In genomic region chr1:19044471-19044870, GRCh38 we compare ENCODE assay signal across 19 cellular contexts.
A peak's percentile ranks its signal among the peaks of the same experiment; 100 is the strongest.
DNase-seq lines count a peak whose midpoint lies in the region; ATAC-seq, FAIRE-seq and TF ChIP-seq lines count a peak whose summit lies in the region.
"Had no signal": no experiment of that assay in that cellular context is flagged by ENCODE, and none has a peak within 500 bp of the region (broad histone marks: within the 10 kb centered on the region; RNA-seq: fewer than 3 reads in every experiment).

No MANE protein-coding gene starts in this region.

- H3K36me3 ChIP-seq in GM12878 (ENCODE audit: control insufficient read depth in 2 of 2, insufficient read depth in 2 of 2, low read length in 1 of 2) (no peaks in the 10 kb centered on the region), right lobe of liver (no peaks in the 10 kb centered on the region), suprapubic skin (no peaks in the 10 kb centered on the region), mesendoderm (ENCODE audit: control insufficient read depth, insufficient read depth, low read length) (no peaks in the 10 kb centered on the region), SJCRH30 (no peaks in the 10 kb centered on the region)

- no peak overlapping the region for H3K4ac ChIP-seq in mesendoderm (ENCODE audit: low read depth, low read length)

- peaks cover 17% of the 10 kb centered on the region for H3K27me3 Mint-ChIP-seq in activated T-cell treated with anti-CD3 and anti-CD28 coated beads, Interleukin-2, amount 50 U/mL, for 24 hours

- no peak overlapping the region for H3K4me3 ChIP-seq in GM12878
- H3K4me3 ChIP-seq in right lobe of liver, result no peak overlapping the region
- H3K4me3 ChIP-seq in suprapubic skin, result no peak overlapping the region
- no peak overlapping the region for H3K4me3 ChIP-seq in mesendoderm (ENCODE audit: low read length)
- H3K4me3 ChIP-seq in SJCRH30, result no peak overlapping the region

- TF ChIP-seq EP300 in GM12878 (IDR thresholded peaks at IDR 0.05; ENCODE audit: borderline replicate concordance in 1 of 2, control insufficient read depth in 1 of 2, low read depth in 2 of 2, low read length in 2 of 2) (no peak), suprapubic skin (IDR thresholded peaks at IDR 0.05) (no peak)

- no peaks in the 10 kb centered on the region for H3K9me3 Mint-ChIP-seq in activated T-cell treated with anti-CD3 and anti-CD28 coated beads, Interleukin-2, amount 50 U/mL, for 24 hours
- H3K9me3 Mint-ChIP-seq: CD8-positive, alpha-beta T cell had no signal

- RAD21 ChIA-PET in GM12878 (lab: Charles Lee; ENCODE audit: unreplicated experiment), result interaction anchor here (1.5 kb wide), 1 partner anchor 43 kb away, joined by 3 read pairs; no protein-coding TSS in a partner anchor

- intact Hi-C loops in GM12878 (cut with micrococcal nuclease; ENCODE audit: unreplicated experiment), result no loop called here
- intact Hi-C loops in right lobe of liver (cut with DNase I), result no loop called here

- no peaks in the 10 kb centered on the region for H3K79me1 ChIP-seq in mesendoderm (ENCODE audit: low read length)

- H3K18ac ChIP-seq in mesendoderm (ENCODE audit: low read length), result no peak overlapping the region

- ATAC-seq in GM12878 (peak; percentile 19; the same call in 2 of the 3 replicates), right lobe of liver (no peak), GM21447 (IDR thresholded peaks at IDR 0.05; ENCODE audit: unreplicated experiment) (no peak)

- H3K27ac ChIP-seq in GM12878 (ENCODE audit: control insufficient read depth, insufficient read depth) (no peak overlapping the region), right lobe of liver (peak overlapping the region in 1 of 3 donors; percentile 87), suprapubic skin (no peak overlapping the region), mesendoderm (ENCODE audit: low read depth, low read length) (no peak overlapping the region), SJCRH30 (no peak overlapping the region)

- POLR2A ChIA-PET in GM12878 (lab: Charles Lee), result no interaction called here

- H2BK5ac ChIP-seq in mesendoderm (ENCODE audit: low read length), result no peak overlapping the region

- H3K9me3 ChIP-seq in GM12878 (replicated peaks; ENCODE audit: control insufficient read depth, insufficient read depth, low read length) (no peaks in the 10 kb centered on the region), right lobe of liver (no peaks in the 10 kb centered on the region), suprapubic skin (no peaks in the 10 kb centered on the region), SJCRH30 (replicated peaks) (no peaks in the 10 kb centered on the region)

- peaks cover 0 to 2% of the 10 kb centered on the region in 2 experiments; a peak in 2 of 4 replicates for H3K27me3 ChIP-seq in GM12878 (replicated peaks in 1 of 2; ENCODE audit: control insufficient read depth in 2 of 2, insufficient read depth in 2 of 2, low read length in 1 of 2)
- no peaks in the 10 kb centered on the region for H3K27me3 ChIP-seq in right lobe of liver
- H3K27me3 ChIP-seq in suprapubic skin, result peaks cover 15% of the 10 kb centered on the region
- H3K27me3 ChIP-seq in mesendoderm (ENCODE audit: insufficient read depth, low read length, poor library complexity), result no peaks in the 10 kb centered on the region
- peaks cover 15% of the 10 kb centered on the region for H3K27me3 ChIP-seq in SJCRH30

- H2BK15ac ChIP-seq in mesendoderm (replicated peaks; ENCODE audit: low read depth), result no peak overlapping the region

- no peak overlapping the region for H4K8ac ChIP-seq in mesendoderm (ENCODE audit: low read depth, low read length)

- H3K4me1 ChIP-seq in GM12878 (ENCODE audit: control insufficient read depth, insufficient read depth, low read length) (no peaks in the 10 kb centered on the region), right lobe of liver (peaks cover 0 to 41% (median 16%) of the 10 kb centered on the region in 4 donors), suprapubic skin (peaks cover 4% of the 10 kb centered on the region), mesendoderm (ENCODE audit: control insufficient read depth, low read depth, low read length) (no peaks in the 10 kb centered on the region), SJCRH30 (no peaks in the 10 kb centered on the region)

- no peak for TF ChIP-seq RAD21 in GM12878 (IDR thresholded peaks at IDR 0.05; ENCODE audit: insufficient read depth, low read depth, low read length)

- H3K9ac ChIP-seq in GM12878 (ENCODE audit: control insufficient read depth, insufficient read depth, low read length) (no peak overlapping the region), mesendoderm (ENCODE audit: low read length) (no peak overlapping the region)

- 13% methylated on average over 6 of the region's 6 CpGs for WGBS in GM12878 (ENCODE audit: insufficient coverage, insufficient replicate concordance, low lambda C conversion rate, missing lambda C conversion rate)
- 75% methylated on average over 5 of the region's 6 CpGs for WGBS in right lobe of liver (ENCODE audit: insufficient coverage, low coverage, low lambda C conversion rate, missing lambda C conversion rate)
- 87% methylated on average over 6 of the region's 6 CpGs for WGBS in suprapubic skin
- no CpG with 5 or more reads among the region's 6 CpGs for WGBS in mesendoderm (ENCODE audit: extremely low coverage, insufficient coverage, low lambda C conversion rate)

- H3K4me1 Mint-ChIP-seq in activated T-cell treated with anti-CD3 and anti-CD28 coated beads, Interleukin-2, amount 50 U/mL, for 24 hours (ENCODE audit: low read depth), result peaks cover 10% of the 10 kb centered on the region

- no peaks in the 10 kb centered on the region for H4K20me1 ChIP-seq in GM12878 (ENCODE audit: control insufficient read depth, insufficient read depth)

- CTCF ChIA-PET in GM12878 (lab: Yijun Ruan, JAX), result interaction anchor here (0.8 to 2.3 kb wide), 3 partner anchors 132 to 139 kb away, joined by 3 to 12 read pairs (median 4); no protein-coding TSS in a partner anchor

- H3K56ac ChIP-seq in mesendoderm (ENCODE audit: low read length), result no peak overlapping the region

- TF ChIP-seq POLR2A in GM12878 (IDR thresholded peaks at IDR 0.05; ENCODE audit: low read depth, low read length), result no peak
- TF ChIP-seq POLR2A in right lobe of liver (IDR thresholded peaks at IDR 0.05), result no peak
- TF ChIP-seq POLR2A in suprapubic skin (IDR thresholded peaks at IDR 0.05), result no peak

- no peak for TF ChIP-seq CTCF in GM12878 (IDR thresholded peaks at IDR 0.05 in 2 of 3, conservative IDR thresholded peaks at IDR 0.05 in 1 of 3; ENCODE audit: control insufficient read depth in 2 of 3, extremely low read depth in 1 of 3, insufficient read depth in 1 of 3, low read depth in 3 of 3, low read length in 3 of 3)
- no peak for TF ChIP-seq CTCF in right lobe of liver (IDR thresholded peaks at IDR 0.05)
- TF ChIP-seq CTCF in suprapubic skin (IDR thresholded peaks at IDR 0.05), result no peak

- no peak overlapping the region for H3K4me3 Mint-ChIP-seq in activated T-cell treated with anti-CD3 and anti-CD28 coated beads, Interleukin-2, amount 50 U/mL, for 24 hours
- H3K4me3 Mint-ChIP-seq: CD8-positive, alpha-beta T cell had no signal

- no peaks in the 10 kb centered on the region for H3K79me2 ChIP-seq in GM12878 (ENCODE audit: control insufficient read depth, insufficient read depth, low read length)
- H3K79me2 ChIP-seq in mesendoderm (ENCODE audit: control insufficient read depth, insufficient read depth, low read length), result no peaks in the 10 kb centered on the region

- no peak overlapping the region for H4K5ac ChIP-seq in mesendoderm (ENCODE audit: low read length)

- H2AFZ ChIP-seq in GM12878 (ENCODE audit: control insufficient read depth, low read depth, low read length), result no peak overlapping the region

- H3K23ac ChIP-seq in mesendoderm (ENCODE audit: low read length), result no peak overlapping the region

- FAIRE-seq in GM12878 (lab: Jason Lieb, UNC), result no peak
- FAIRE-seq: GM12892, RCC 7860 had no signal

- no TSS peak for BruUV-seq in GM12878 (replicated peaks; lab: Mats Ljungman, UMichigan)

- H3K4me2 ChIP-seq in GM12878 (ENCODE audit: control insufficient read depth, insufficient read depth) (no peak overlapping the region), mesendoderm (ENCODE audit: low read length) (no peak overlapping the region)

- H2BK120ac ChIP-seq in mesendoderm (ENCODE audit: low read depth, low read length), result no peak overlapping the region

- SMC1A ChIA-PET in GM12878 (lab: Charles Lee; ENCODE audit: uncharacterized antibody, unreplicated experiment), result no interaction called here

- in situ Hi-C loops in GM12878 (cut with MboI), result no loop called here

- DNase-seq in activated T-cell treated with anti-CD3 and anti-CD28 coated beads, Interleukin-2, amount 50 U/mL, for 24 hours, result peak; percentile 27
- DNase-seq in activated T-cell treated with anti-CD3 and anti-CD28 coated beads, Interleukin-2, amount 50 U/mL, for 1 hour, result no peak
- no peak for DNase-seq in GM12878 (ENCODE audit: low read depth, low spot score)
- DNase-seq in right lobe of liver, result peak; percentile 11 to 47 (median 38)
- DNase-seq in suprapubic skin (ENCODE audit: low spot score in 2 of 2), result peak; percentile 24 to 41
- DNase-seq in mesendoderm, result no peak
- DNase-seq in SJCRH30, result no peak
- DNase-seq: 8988T, AML-193, Kasumi-1, NCI-H1694 treated with DMSO at 0.1 percent for 48 hours, NCI-H2081 treated with DMSO at 0.1 percent for 48 hours, NCI-H2171 treated with DMSO at 0.1 percent for 48 hours, NCI-H446, NCI-H526 had no signal

- no peaks in the 10 kb centered on the region for H3K36me3 Mint-ChIP-seq in activated T-cell treated with anti-CD3 and anti-CD28 coated beads, Interleukin-2, amount 50 U/mL, for 24 hours (ENCODE audit: low read depth)
- H3K36me3 Mint-ChIP-seq: CD8-positive, alpha-beta T cell had no signal

- H2AK5ac ChIP-seq in mesendoderm (ENCODE audit: low read length), result no peak overlapping the region

- no peak overlapping the region for H3K27ac Mint-ChIP-seq in activated T-cell treated with anti-CD3 and anti-CD28 coated beads, Interleukin-2, amount 50 U/mL, for 24 hours
- H3K27ac Mint-ChIP-seq: CD8-positive, alpha-beta T cell had no signal

Comparison
In these comparisons a context has a peak if more than half of its experiments do, and no peak if none do; other contexts are left out.
1. DNase-seq: peak in activated T-cell treated with anti-CD3 and anti-CD28 coated beads, Interleukin-2, amount 50 U/mL, for 24 hours (single experiment), right lobe of liver (3 of 3) and suprapubic skin (2 of 2); none in activated T-cell treated with anti-CD3 and anti-CD28 coated beads, Interleukin-2, amount 50 U/mL, for 1 hour (single experiment), GM12878 (single experiment), mesendoderm (single experiment) and SJCRH30 (0 of 2).